8 cellular contexts compared by ENCODE assay signal in the genomic region with DNA sequence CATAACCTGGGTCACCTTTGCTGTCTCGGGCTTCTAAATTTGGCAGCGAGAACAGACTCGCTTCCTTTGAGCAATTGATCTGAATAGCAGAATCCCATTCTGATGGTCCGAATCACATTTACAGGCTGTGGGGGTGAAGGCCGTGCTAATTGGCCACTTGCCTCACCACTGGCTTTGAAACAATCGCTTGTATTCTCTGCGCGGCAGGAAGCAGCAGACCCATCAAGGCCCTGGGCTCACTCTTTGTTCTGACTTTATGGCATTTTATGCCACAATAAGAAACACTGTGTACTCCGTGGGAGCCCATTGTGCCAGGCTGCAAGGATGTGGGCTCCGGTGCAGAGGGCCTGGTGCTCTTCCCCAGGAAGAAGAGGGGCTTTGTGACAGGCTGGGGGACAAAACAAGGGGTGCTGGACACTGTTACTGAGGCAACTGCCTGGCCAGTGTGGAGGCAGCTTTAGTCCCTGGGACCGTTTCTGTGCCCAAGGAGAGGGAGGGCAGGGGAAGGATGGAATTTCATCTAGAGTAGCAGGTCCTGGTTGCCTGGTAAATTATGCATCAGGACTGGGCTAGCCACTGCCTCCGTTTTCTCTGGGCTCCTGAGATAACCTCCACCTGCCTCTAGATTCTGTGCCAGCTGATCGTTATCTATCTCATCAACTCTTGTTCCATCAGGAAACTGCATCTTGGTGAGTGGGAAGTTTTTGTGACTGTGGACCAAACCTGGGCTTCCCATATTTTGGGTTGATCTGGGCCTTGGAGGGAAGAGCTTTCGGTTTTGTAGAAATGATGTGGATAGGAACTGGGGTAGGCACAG.
DNase-seq lines count a peak whose midpoint lies in the region; ATAC-seq and TF ChIP-seq lines count a peak whose summit lies in the region.
"Had no signal": no experiment of that assay in that cellular context is flagged by ENCODE, and none has a peak within 500 bp of the region (broad histone marks: within the 10 kb centered on the region; RNA-seq: fewer than 3 reads in every experiment).

No MANE protein-coding gene starts in this region.

- no peaks in the 10 kb centered on the region for H3F3A ChIP-seq in Loucy (ENCODE audit: low read depth)

- H3K36me3 ChIP-seq in Loucy (ENCODE audit: insufficient read depth, low read length) (no peaks in the 10 kb centered on the region), breast epithelium (no peaks in the 10 kb centered on the region), iPS-20b (ENCODE audit: insufficient read depth, low read depth, low read length) (no peaks in the 10 kb centered on the region)
- H3K36me3 ChIP-seq in effector memory CD4-positive, alpha-beta T cell (ENCODE audit: control insufficient read depth, insufficient read depth, low read length), result no peaks in the 10 kb centered on the region

- H3K9me2 ChIP-seq in Loucy (replicated peaks; ENCODE audit: low read depth, low read length), result no peaks in the 10 kb centered on the region

- no peak for TF ChIP-seq POLR2A in breast epithelium (IDR thresholded peaks at IDR 0.05)

- no peak overlapping the region for H3K4me3 ChIP-seq in Loucy (ENCODE audit: low read length, poor library complexity, severe bottlenecking)
- H3K4me3 ChIP-seq in breast epithelium, result peak overlapping the region in 2 of 3 donors; percentile 76 to 98
- peak overlapping the region; percentile 70 for H3K4me3 ChIP-seq in iPS-20b (ENCODE audit: low read length)
- H3K4me3 ChIP-seq in skin epidermis, result peak overlapping the region in 2 of 7 experiments; percentile 1 to 62
- no peak overlapping the region for H3K4me3 ChIP-seq in effector memory CD4-positive, alpha-beta T cell (ENCODE audit: insufficient read depth, low read depth, low read length, poor library complexity, severe bottlenecking)

- H3K4me1 ChIP-seq in Loucy (ENCODE audit: insufficient read depth, low read length, poor library complexity, severe bottlenecking) (peaks cover 5% of the 10 kb centered on the region), breast epithelium (peaks cover 0 to 8% of the 10 kb centered on the region in 2 donors), iPS-20b (ENCODE audit: insufficient read depth, low read length) (peaks cover 20% of the 10 kb centered on the region)
- peaks cover 11% of the 10 kb centered on the region for H3K4me1 ChIP-seq in effector memory CD4-positive, alpha-beta T cell (ENCODE audit: control insufficient read depth, insufficient read depth, low read length, poor library complexity, severe bottlenecking)

- peak overlapping the region; percentile 86 for H3K4me2 ChIP-seq in Loucy (ENCODE audit: low read depth, low read length, poor library complexity, severe bottlenecking)

- H4K20me1 ChIP-seq in Loucy (ENCODE audit: insufficient read depth, low read length, poor library complexity, severe bottlenecking), result no peaks in the 10 kb centered on the region

- no peak for TF ChIP-seq CTCF in Loucy (conservative IDR thresholded peaks at IDR 0.05; ENCODE audit: low read length)
- no peak for TF ChIP-seq CTCF in breast epithelium (IDR thresholded peaks at IDR 0.05)

- no peaks in the 10 kb centered on the region for H3K79me2 ChIP-seq in Loucy (ENCODE audit: insufficient read depth, low read length)

- H3K27me3 ChIP-seq in Loucy (ENCODE audit: insufficient read depth, low read length, poor library complexity, severe bottlenecking), result peaks cover 8% of the 10 kb centered on the region
- H3K27me3 ChIP-seq in breast epithelium, result no peaks in the 10 kb centered on the region
- peaks cover 43% of the 10 kb centered on the region for H3K27me3 ChIP-seq in iPS-20b (ENCODE audit: insufficient read depth, low read length)
- no peaks in the 10 kb centered on the region for H3K27me3 ChIP-seq in effector memory CD4-positive, alpha-beta T cell (replicated peaks; ENCODE audit: control insufficient read depth, insufficient read depth, low read length, poor library complexity, severe bottlenecking)

- no peak for DNase-seq in breast epithelium (ENCODE audit: low spot score in 2 of 2)
- DNase-seq in effector memory CD4-positive, alpha-beta T cell, result no peak
- DNase-seq in activated naive CD4-positive, alpha-beta T cell (lab: John Stamatoyannopoulos, UW), result no peak
- DNase-seq: stimulated activated naive CD4-positive, alpha-beta T cell treated with Interleukin-2 at 50 U/mL for 16 hours had no signal

- peak overlapping the region; percentile 58 to 89 for H3K27ac ChIP-seq in breast epithelium
- peak overlapping the region; percentile 44 for H3K27ac ChIP-seq in iPS-20b (ENCODE audit: low read length)
- peak overlapping the region in 15 of 21 experiments; percentile 19 to 98 (median 90) for H3K27ac ChIP-seq in skin epidermis
- no peak overlapping the region for H3K27ac ChIP-seq in effector memory CD4-positive, alpha-beta T cell (ENCODE audit: insufficient read depth, low read length, poor library complexity, severe bottlenecking)

- no peak for ATAC-seq in GM18511 (IDR thresholded peaks at IDR 0.05; ENCODE audit: unreplicated experiment)

- H3K9me3 ChIP-seq in Loucy (ENCODE audit: insufficient read depth, low read depth, low read length) (no peaks in the 10 kb centered on the region), breast epithelium (no peaks in the 10 kb centered on the region), iPS-20b (ENCODE audit: insufficient read depth, low read depth, low read length) (peaks cover 7% of the 10 kb centered on the region; the same call in 1 of the 2 replicates)
- no peaks in the 10 kb centered on the region for H3K9me3 ChIP-seq in effector memory CD4-positive, alpha-beta T cell (ENCODE audit: control insufficient read depth, low read length)

- H2AFZ ChIP-seq in Loucy (ENCODE audit: low read length), result no peak overlapping the region

- intact Hi-C loops in breast epithelium (cut with DNase I; ENCODE audit: low total_unique reads), result no loop called here

- H3K9ac ChIP-seq in Loucy (ENCODE audit: low read depth, low read length, poor library complexity, severe bottlenecking) (no peak overlapping the region), iPS-20b (ENCODE audit: low read depth, low read length) (peak overlapping the region; percentile 76; the same call in 1 of the 2 replicates)

Comparison
In these comparisons a context has a peak if more than half of its experiments do, and no peak if none do; other contexts are left out.
1. H3K4me3 ChIP-seq: peak in breast epithelium (2 of 3) and iPS-20b (single experiment); none in Loucy (single experiment) and effector memory CD4-positive, alpha-beta T cell (single experiment).